ENCODE assay signal across 10 cellular contexts in the genomic region with DNA sequence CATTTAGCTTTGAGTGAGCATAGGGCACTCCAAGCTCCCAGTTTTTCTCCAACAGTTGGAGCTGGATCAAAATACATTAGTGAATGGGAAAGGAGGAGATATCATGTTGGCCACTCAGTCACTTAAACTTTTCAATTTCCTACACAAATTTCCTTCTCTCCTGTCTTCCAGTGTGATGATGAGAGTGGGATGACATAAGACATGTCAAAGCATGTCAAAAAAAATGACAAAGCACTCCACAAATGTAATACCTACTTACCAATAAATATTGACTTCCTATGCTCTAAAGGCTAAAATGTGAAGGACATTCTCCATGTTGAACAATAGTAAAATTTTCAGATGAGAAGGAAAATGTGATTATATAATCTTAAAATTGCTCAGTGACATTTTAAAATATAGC. TPM values are rescaled to one million over a fixed set of nuclear protein-coding genes. Genes with fewer than 3 reads are reported as not detected.
"Had no signal": no experiment of that assay in that cellular context is flagged by ENCODE, and none has a peak within 500 bp of the region (broad histone marks: within the 10 kb centered on the region; RNA-seq: fewer than 3 reads in every experiment).

No MANE protein-coding gene starts in this region.

- FAIRE-seq: HepG2 had no signal

- H3K9me3 ChIP-seq: HAP-1 had no signal

- H3K4me1 ChIP-seq: HAP-1 had no signal

- H3K36me3 ChIP-seq: HAP-1 had no signal

- H3K27ac ChIP-seq: GM23248, HL-60 had no signal

- DNase-seq: GM23248, GOT3, H7, HFFc6, KBM-7 had no signal

- H3K4me3 ChIP-seq: GM23248, HAP-1 had no signal

- ATAC-seq: HCT116, HepG2 had no signal

RNA-seq across cellular contexts. Expression of a gene that starts 1.5 kb away (rescaled TPM):
- total RNA-seq: GM23248, H4, H7, HepG2 had no signal
